Comparison of ENCODE assay signal across 1 cellular context in the genomic region with DNA sequence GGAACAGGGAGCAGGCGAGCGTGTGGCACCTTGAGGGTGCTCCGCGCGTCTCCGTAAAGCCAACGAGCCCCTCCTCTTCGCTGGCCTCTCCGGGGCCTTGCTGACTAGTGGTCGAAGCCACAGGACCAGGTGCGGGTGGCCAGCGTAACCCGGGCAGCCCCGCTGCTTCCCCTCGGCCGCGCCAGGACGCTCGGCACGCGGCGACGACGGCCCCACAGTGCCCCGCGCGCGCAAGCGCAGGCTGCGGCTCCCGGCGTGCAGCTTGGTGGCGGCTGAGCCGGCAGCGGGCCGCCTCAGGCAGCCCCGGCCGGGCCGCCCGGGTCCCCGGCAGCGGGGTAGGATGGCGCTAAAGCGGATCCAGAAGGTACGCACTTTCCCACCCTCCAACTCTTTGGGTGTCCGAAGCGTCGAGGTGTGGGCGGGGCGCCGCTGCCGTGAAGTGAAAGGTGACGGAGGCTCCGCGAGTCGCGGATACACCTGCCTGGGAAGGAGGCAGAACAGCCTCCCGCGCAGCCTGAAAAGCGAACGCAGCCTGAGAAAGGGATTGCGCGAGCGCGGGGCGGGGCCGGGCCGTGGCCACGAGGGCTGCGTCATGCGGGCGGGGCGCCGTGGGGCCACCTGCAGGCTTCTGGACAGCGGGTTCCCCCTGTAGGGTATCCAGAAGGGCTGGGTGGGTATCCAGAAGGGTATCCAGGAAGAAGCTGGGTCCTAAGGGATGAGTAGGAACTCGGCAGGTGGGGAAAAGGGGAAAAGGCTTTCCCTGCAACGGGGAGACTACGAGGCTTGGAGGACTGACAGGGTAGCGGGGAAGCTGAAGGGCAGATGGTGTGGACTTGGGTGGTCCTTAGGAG.
TF ChIP-seq lines count a peak whose summit lies in the region.

A gene (plus strand): TSS at position 244 of the 851 bp plus-strand sequence. CDS start 97 bp downstream, at position 341.

TF ChIP-seq in K562, 482 proteins besides CTCF, POLR2A, EP300 and RAD21 (continued from another document and continues in another):
- TF ChIP-seq, protein P1, sequence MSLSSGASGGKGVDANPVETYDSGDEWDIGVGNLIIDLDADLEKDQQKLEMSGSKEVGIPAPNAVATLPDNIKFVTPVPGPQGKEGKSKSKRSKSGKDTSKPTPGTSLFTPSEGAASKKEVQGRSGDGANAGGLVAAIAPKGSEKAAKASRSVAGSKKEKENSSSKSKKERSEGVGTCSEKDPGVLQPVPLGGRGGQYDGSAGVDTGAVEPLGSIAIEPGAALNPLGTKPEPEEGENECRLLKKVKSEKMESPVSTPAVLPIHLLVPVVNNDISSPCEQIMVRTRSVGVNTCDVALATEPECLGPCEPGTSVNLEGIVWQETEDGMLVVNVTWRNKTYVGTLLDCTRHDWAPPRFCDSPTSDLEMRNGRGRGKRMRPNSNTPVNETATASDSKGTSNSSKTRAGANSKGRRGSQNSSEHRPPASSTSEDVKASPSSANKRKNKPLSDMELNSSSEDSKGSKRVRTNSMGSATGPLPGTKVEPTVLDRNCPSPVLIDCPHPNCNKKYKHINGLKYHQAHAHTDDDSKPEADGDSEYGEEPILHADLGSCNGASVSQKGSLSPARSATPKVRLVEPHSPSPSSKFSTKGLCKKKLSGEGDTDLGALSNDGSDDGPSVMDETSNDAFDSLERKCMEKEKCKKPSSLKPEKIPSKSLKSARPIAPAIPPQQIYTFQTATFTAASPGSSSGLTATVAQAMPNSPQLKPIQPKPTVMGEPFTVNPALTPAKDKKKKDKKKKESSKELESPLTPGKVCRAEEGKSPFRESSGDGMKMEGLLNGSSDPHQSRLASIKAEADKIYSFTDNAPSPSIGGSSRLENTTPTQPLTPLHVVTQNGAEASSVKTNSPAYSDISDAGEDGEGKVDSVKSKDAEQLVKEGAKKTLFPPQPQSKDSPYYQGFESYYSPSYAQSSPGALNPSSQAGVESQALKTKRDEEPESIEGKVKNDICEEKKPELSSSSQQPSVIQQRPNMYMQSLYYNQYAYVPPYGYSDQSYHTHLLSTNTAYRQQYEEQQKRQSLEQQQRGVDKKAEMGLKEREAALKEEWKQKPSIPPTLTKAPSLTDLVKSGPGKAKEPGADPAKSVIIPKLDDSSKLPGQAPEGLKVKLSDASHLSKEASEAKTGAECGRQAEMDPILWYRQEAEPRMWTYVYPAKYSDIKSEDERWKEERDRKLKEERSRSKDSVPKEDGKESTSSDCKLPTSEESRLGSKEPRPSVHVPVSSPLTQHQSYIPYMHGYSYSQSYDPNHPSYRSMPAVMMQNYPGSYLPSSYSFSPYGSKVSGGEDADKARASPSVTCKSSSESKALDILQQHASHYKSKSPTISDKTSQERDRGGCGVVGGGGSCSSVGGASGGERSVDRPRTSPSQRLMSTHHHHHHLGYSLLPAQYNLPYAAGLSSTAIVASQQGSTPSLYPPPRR (CRISPR knock-in tag; IDR thresholded peaks at IDR 0.05; ENCODE audit: borderline replicate concordance): no peak; the same call in 1 of the 2 replicates
- TF ChIP-seq, protein P2, sequence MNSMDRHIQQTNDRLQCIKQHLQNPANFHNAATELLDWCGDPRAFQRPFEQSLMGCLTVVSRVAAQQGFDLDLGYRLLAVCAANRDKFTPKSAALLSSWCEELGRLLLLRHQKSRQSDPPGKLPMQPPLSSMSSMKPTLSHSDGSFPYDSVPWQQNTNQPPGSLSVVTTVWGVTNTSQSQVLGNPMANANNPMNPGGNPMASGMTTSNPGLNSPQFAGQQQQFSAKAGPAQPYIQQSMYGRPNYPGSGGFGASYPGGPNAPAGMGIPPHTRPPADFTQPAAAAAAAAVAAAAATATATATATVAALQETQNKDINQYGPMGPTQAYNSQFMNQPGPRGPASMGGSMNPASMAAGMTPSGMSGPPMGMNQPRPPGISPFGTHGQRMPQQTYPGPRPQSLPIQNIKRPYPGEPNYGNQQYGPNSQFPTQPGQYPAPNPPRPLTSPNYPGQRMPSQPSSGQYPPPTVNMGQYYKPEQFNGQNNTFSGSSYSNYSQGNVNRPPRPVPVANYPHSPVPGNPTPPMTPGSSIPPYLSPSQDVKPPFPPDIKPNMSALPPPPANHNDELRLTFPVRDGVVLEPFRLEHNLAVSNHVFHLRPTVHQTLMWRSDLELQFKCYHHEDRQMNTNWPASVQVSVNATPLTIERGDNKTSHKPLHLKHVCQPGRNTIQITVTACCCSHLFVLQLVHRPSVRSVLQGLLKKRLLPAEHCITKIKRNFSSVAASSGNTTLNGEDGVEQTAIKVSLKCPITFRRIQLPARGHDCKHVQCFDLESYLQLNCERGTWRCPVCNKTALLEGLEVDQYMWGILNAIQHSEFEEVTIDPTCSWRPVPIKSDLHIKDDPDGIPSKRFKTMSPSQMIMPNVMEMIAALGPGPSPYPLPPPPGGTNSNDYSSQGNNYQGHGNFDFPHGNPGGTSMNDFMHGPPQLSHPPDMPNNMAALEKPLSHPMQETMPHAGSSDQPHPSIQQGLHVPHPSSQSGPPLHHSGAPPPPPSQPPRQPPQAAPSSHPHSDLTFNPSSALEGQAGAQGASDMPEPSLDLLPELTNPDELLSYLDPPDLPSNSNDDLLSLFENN (IDR thresholded peaks at IDR 0.05; ENCODE audit: low read depth in 2 of 2, low read length in 2 of 2): no peak
- TF ChIP-seq RHOXF2B (CRISPR knock-in tag; conservative IDR thresholded peaks at IDR 0.05) (no peak), TCF7L2 (IDR thresholded peaks at IDR 0.05; ENCODE audit: low read depth, low read length) (no peak), ZNF644 (tag; IDR thresholded peaks at IDR 0.05; ENCODE audit: low read depth) (no peak), MED1 (CRISPR knock-in tag; IDR thresholded peaks at IDR 0.05; ENCODE audit: borderline replicate concordance) (no peak), TEAD2 (tag; IDR thresholded peaks at IDR 0.05) (no peak), MAFF (IDR thresholded peaks at IDR 0.05; ENCODE audit: low read length) (no peak), CCNT2 (IDR thresholded peaks at IDR 0.05; ENCODE audit: borderline replicate concordance, extremely low read depth, insufficient read length, low read depth, low read length) (peak; percentile 88), MEF2D (tag; conservative IDR thresholded peaks at IDR 0.05; ENCODE audit: low read depth) (no peak), NFIC (IDR thresholded peaks at IDR 0.05) (peak; percentile 65), PURB (CRISPR knock-in tag; IDR thresholded peaks at IDR 0.05; ENCODE audit: low read depth) (no peak), SMAD4 (CRISPR knock-in tag; conservative IDR thresholded peaks at IDR 0.05) (peak; percentile 66; the same call in 1 of the 2 replicates), PHB2 (IDR thresholded peaks at IDR 0.05; ENCODE audit: low read depth) (no peak), HDAC2 (IDR thresholded peaks at IDR 0.05) (0 out of 2 replicates have a peak, but pooled peaks have one; percentile 55), ELF2 (CRISPR knock-in tag; IDR thresholded peaks at IDR 0.05) (no peak), NCOR1 (IDR thresholded peaks at IDR 0.05) (no peak; the same call in 1 of the 2 replicates), ZNF263 (CRISPR knock-in tag; IDR thresholded peaks at IDR 0.05; ENCODE audit: borderline replicate concordance) (peak; percentile 59; the same call in 1 of the 2 replicates), NR2F6 (CRISPR knock-in tag; IDR thresholded peaks at IDR 0.05) (no peak), RBFOX2 (IDR thresholded peaks at IDR 0.05; ENCODE audit: low read depth, low read length) (peak; percentile 99), RBM34 (IDR thresholded peaks at IDR 0.05; ENCODE audit: borderline replicate concordance, insufficient read depth, low read length) (no peak), MCM5 (IDR thresholded peaks at IDR 0.05; ENCODE audit: low read depth) (no peak), ZNF696 (CRISPR knock-in tag; conservative IDR thresholded peaks at IDR 0.05) (no peak), RCOR1 (IDR thresholded peaks at IDR 0.05; ENCODE audit: borderline replicate concordance in 1 of 2, low read depth in 2 of 2, low read length in 2 of 2) (no peak; a peak in 1 of 4 replicates), NR2C1 (IDR thresholded peaks at IDR 0.05) (no peak), NR2C1 (tag; IDR thresholded peaks at IDR 0.05) (no peak), ZNF444 (CRISPR knock-in tag; IDR thresholded peaks at IDR 0.05) (no peak), NFXL1 (CRISPR knock-in tag; IDR thresholded peaks at IDR 0.05) (no peak)
- TF ChIP-seq, protein P3, sequence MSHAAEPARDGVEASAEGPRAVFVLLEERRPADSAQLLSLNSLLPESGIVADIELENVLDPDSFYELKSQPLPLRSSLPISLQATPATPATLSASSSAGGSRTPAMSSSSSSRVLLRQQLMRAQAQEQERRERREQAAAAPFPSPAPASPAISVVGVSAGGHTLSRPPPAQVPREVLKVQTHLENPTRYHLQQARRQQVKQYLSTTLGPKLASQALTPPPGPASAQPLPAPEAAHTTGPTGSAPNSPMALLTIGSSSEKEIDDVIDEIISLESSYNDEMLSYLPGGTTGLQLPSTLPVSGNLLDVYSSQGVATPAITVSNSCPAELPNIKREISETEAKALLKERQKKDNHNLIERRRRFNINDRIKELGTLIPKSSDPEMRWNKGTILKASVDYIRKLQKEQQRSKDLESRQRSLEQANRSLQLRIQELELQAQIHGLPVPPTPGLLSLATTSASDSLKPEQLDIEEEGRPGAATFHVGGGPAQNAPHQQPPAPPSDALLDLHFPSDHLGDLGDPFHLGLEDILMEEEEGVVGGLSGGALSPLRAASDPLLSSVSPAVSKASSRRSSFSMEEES (CRISPR knock-in tag; IDR thresholded peaks at IDR 0.05): no peak
- TF ChIP-seq, protein P4, sequence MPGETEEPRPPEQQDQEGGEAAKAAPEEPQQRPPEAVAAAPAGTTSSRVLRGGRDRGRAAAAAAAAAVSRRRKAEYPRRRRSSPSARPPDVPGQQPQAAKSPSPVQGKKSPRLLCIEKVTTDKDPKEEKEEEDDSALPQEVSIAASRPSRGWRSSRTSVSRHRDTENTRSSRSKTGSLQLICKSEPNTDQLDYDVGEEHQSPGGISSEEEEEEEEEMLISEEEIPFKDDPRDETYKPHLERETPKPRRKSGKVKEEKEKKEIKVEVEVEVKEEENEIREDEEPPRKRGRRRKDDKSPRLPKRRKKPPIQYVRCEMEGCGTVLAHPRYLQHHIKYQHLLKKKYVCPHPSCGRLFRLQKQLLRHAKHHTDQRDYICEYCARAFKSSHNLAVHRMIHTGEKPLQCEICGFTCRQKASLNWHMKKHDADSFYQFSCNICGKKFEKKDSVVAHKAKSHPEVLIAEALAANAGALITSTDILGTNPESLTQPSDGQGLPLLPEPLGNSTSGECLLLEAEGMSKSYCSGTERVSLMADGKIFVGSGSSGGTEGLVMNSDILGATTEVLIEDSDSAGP (CRISPR knock-in tag; IDR thresholded peaks at IDR 0.05): no peak
- TF ChIP-seq, protein P5, sequence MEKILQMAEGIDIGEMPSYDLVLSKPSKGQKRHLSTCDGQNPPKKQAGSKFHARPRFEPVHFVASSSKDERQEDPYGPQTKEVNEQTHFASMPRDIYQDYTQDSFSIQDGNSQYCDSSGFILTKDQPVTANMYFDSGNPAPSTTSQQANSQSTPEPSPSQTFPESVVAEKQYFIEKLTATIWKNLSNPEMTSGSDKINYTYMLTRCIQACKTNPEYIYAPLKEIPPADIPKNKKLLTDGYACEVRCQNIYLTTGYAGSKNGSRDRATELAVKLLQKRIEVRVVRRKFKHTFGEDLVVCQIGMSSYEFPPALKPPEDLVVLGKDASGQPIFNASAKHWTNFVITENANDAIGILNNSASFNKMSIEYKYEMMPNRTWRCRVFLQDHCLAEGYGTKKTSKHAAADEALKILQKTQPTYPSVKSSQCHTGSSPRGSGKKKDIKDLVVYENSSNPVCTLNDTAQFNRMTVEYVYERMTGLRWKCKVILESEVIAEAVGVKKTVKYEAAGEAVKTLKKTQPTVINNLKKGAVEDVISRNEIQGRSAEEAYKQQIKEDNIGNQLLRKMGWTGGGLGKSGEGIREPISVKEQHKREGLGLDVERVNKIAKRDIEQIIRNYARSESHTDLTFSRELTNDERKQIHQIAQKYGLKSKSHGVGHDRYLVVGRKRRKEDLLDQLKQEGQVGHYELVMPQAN (IDR thresholded peaks at IDR 0.05; ENCODE audit: borderline replicate concordance): peak; percentile 63; the same call in 1 of the 2 replicates
- TF ChIP-seq, protein P6, sequence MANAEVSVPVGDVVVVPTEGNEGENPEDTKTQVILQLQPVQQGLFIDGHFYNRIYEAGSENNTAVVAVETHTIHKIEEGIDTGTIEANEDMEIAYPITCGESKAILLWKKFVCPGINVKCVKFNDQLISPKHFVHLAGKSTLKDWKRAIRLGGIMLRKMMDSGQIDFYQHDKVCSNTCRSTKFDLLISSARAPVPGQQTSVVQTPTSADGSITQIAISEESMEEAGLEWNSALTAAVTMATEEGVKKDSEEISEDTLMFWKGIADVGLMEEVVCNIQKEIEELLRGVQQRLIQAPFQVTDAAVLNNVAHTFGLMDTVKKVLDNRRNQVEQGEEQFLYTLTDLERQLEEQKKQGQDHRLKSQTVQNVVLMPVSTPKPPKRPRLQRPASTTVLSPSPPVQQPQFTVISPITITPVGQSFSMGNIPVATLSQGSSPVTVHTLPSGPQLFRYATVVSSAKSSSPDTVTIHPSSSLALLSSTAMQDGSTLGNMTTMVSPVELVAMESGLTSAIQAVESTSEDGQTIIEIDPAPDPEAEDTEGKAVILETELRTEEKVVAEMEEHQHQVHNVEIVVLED (CRISPR knock-in tag; IDR thresholded peaks at IDR 0.05): peak; percentile 84
- TF ChIP-seq, protein P7, sequence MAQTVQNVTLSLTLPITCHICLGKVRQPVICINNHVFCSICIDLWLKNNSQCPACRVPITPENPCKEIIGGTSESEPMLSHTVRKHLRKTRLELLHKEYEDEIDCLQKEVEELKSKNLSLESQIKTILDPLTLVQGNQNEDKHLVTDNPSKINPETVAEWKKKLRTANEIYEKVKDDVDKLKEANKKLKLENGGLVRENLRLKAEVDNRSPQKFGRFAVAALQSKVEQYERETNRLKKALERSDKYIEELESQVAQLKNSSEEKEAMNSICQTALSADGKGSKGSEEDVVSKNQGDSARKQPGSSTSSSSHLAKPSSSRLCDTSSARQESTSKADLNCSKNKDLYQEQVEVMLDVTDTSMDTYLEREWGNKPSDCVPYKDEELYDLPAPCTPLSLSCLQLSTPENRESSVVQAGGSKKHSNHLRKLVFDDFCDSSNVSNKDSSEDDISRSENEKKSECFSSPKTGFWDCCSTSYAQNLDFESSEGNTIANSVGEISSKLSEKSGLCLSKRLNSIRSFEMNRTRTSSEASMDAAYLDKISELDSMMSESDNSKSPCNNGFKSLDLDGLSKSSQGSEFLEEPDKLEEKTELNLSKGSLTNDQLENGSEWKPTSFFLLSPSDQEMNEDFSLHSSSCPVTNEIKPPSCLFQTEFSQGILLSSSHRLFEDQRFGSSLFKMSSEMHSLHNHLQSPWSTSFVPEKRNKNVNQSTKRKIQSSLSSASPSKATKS (CRISPR knock-in tag; IDR thresholded peaks at IDR 0.05): no peak
- TF ChIP-seq, protein P8, sequence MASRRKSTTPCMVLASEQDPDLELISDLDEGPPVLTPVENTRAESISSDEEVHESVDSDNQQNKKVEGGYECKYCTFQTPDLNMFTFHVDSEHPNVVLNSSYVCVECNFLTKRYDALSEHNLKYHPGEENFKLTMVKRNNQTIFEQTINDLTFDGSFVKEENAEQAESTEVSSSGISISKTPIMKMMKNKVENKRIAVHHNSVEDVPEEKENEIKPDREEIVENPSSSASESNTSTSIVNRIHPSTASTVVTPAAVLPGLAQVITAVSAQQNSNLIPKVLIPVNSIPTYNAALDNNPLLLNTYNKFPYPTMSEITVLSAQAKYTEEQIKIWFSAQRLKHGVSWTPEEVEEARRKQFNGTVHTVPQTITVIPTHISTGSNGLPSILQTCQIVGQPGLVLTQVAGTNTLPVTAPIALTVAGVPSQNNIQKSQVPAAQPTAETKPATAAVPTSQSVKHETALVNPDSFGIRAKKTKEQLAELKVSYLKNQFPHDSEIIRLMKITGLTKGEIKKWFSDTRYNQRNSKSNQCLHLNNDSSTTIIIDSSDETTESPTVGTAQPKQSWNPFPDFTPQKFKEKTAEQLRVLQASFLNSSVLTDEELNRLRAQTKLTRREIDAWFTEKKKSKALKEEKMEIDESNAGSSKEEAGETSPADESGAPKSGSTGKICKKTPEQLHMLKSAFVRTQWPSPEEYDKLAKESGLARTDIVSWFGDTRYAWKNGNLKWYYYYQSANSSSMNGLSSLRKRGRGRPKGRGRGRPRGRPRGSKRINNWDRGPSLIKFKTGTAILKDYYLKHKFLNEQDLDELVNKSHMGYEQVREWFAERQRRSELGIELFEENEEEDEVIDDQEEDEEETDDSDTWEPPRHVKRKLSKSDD (conservative IDR thresholded peaks at IDR 0.05; ENCODE audit: low read length): no peak
